Comparison of ENCODE assay signal across 8 cellular contexts in the genomic region with DNA sequence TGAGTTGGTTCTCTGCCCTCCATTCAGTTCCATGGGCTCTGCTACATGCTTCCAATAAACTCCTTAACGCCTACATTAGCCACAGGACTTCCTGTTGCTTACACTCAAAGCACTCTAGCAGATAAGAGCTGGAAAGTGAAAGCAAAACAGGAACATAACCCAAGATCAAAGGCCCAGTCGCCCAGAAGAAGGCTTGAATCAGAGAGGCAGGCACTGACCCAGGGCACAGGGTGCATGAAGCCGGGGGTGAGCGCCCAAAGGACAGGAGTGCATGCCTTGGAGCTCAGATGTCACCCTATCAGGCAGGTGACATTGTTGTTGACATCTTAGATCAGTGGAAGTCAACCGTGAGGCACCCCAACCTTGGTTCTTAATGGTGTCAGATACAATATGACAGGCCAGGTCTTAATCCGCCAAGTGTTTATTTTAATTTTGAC.
DNase-seq lines count a peak whose midpoint lies in the region; ATAC-seq and TF ChIP-seq lines count a peak whose summit lies in the region.

No MANE protein-coding gene starts in this region.

- peaks cover 77% of the 10 kb centered on the region for H3K4me1 Mint-ChIP-seq in activated naive CD8-positive, alpha-beta T cell (ENCODE audit: low read depth)

- peak overlapping the region; percentile 77 for H3K4me3 Mint-ChIP-seq in activated naive CD8-positive, alpha-beta T cell

- TF ChIP-seq POLR2A in Raji (IDR thresholded peaks at IDR 0.05; ENCODE audit: insufficient read depth, low read depth, low read length): 0 out of 2 replicates have a peak, but pooled peaks have one; percentile 17

- no peak for TF ChIP-seq CTCF in omental fat pad (IDR thresholded peaks at IDR 0.05)

- peaks cover 11% of the 10 kb centered on the region for H3K36me3 Mint-ChIP-seq in activated naive CD8-positive, alpha-beta T cell

- ATAC-seq in HG03135 (IDR thresholded peaks at IDR 0.05; ENCODE audit: unreplicated experiment) (peak; percentile 88), omental fat pad (ENCODE audit: low FRiP score) (peak; percentile 25), GM19324 (IDR thresholded peaks at IDR 0.05; ENCODE audit: low FRiP score, unreplicated experiment) (no peak)

- no peaks in the 10 kb centered on the region for H3K27me3 Mint-ChIP-seq in activated naive CD8-positive, alpha-beta T cell

- H3K27ac Mint-ChIP-seq in activated naive CD8-positive, alpha-beta T cell: peak overlapping the region; percentile 89

- H3K9me3 Mint-ChIP-seq in activated naive CD8-positive, alpha-beta T cell (ENCODE audit: low read depth): no peaks in the 10 kb centered on the region

- DNase-seq in NCI-H748 (lab: John Stamatoyannopoulos, UW; ENCODE audit: unreplicated experiment) (peak; percentile 7), NCI-H748 treated with DMSO at 0.1 percent for 48 hours (lab: John Stamatoyannopoulos, UW) (no peak), omental fat pad (ENCODE audit: low spot score) (no peak), NCI-H524 treated with DMSO at 0.1 percent for 48 hours (lab: John Stamatoyannopoulos, UW) (no peak)
